In the genomic region with DNA sequence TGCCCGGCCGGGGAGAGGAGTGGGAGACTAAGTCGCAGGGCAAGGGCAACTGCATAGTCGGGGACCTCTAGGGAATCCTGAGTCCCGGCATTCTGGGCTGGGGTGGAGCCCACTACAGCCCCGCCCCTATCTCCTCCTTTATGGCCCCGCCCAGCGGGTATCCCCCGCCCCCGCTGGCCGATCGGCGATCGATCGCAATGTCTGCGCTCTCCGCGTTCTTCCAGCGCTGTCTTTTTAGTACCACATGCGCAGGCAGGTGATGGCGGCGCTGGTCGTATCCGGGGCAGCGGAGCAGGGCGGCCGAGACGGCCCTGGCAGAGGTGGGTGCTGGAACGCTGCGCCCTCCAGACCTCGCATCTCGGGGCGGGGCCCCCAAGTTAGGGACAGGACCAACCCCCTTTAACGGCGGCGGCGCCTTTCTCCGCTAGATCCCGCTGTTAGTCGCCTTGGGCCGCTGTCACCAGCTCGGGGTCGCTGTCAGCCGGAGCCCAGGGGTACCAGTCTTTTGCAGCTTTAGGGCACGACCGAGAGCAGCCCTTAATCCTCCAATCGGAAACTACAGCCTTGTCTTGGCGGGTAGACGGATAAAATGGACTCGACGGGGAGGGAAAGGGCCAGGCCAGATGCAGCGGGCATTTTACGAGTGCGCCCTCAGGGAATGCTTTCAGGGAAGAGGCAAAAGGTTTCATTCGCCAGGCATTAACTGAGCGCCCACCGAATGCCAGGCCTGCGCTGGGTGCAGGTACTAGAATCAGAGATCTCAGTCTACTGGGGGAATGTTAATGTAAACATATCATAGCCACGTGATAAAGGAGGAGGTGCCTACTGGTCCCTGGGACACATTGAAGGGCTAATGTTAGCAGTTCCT, we compare ENCODE assay signal across 8 cellular contexts. TPM values are rescaled to one million over a fixed set of nuclear protein-coding genes. Genes with fewer than 3 reads are reported as not detected.
DNase-seq lines count a peak whose midpoint lies in the region; TF ChIP-seq lines count a peak whose summit lies in the region.

A gene (plus strand): TSS at position 243 of the 868 bp plus-strand sequence. CDS start 17 bp downstream, at position 260.

- H3K79me2 ChIP-seq in SK-N-SH (ENCODE audit: insufficient read depth), result peaks cover 22% of the 10 kb centered on the region

- peak within 1 kb of the TSS; percentile 92 for H2AFZ ChIP-seq in SK-N-SH (ENCODE audit: low read depth)

- CTCF ChIA-PET in SK-N-SH (lab: Yijun Ruan, JAX), result interaction anchor here (0.6 to 8.6 kb wide), 10 partner anchors 10 to 309 kb away, joined by 3 to 197 read pairs (median 5); a partner anchor contains a TSS

- H3K36me3 ChIP-seq in H7 (replicated peaks; ENCODE audit: control insufficient read depth, insufficient read depth, low read length) (no peaks in the 10 kb centered on the region), SK-N-SH (replicated peaks in 1 of 2; ENCODE audit: control insufficient read depth in 1 of 2, insufficient read depth in 2 of 2, low read length in 1 of 2) (peaks cover 0 to 4% of the 10 kb centered on the region in 2 experiments)

- H3K4me3 ChIP-seq in H7 (ENCODE audit: insufficient read depth, low read depth, low read length) (peak within 1 kb of the TSS; percentile 95), SK-N-SH (ENCODE audit: low read depth in 2 of 2, low read length in 1 of 2) (peak within 1 kb of the TSS; percentile 99 to 100)

- TF ChIP-seq RAD21 in SK-N-SH (IDR thresholded peaks at IDR 0.05; ENCODE audit: low read length), result no peak; the same call in 1 of the 2 replicates

- H3K27me3 ChIP-seq in H7 (ENCODE audit: control insufficient read depth, insufficient read depth, low read length), result peaks cover 43% of the 10 kb centered on the region
- H3K27me3 ChIP-seq in SK-N-SH (ENCODE audit: insufficient read depth), result peaks cover 7% of the 10 kb centered on the region; the same call in 1 of the 2 replicates

- no peak for TF ChIP-seq EP300 in SK-N-SH (IDR thresholded peaks at IDR 0.05; ENCODE audit: borderline replicate concordance in 1 of 2, low read depth in 1 of 2, low read length in 1 of 2)

- no peaks in the 10 kb centered on the region for H4K20me1 ChIP-seq in SK-N-SH (ENCODE audit: insufficient read depth)

- DNase-seq in Daoy (ENCODE audit: low read depth) (peak; percentile 92), H7 (peak; percentile 99), NAMALWA (ENCODE audit: low spot score) (peak; percentile 87), SK-N-SH (peak; percentile 96), globus pallidus (ENCODE audit: low spot score) (peak; percentile 77), occipital lobe (lab: John Stamatoyannopoulos, UW) (peak; percentile 87)
- peak; percentile 88 for DNase-seq in activated naive CD4-positive, alpha-beta T cell treated with anti-CD3 and anti-CD28 coated beads, Interleukin-2, amount 50 U/mL, for 16 hours

- WGBS in SK-N-SH (ENCODE audit: low lambda C conversion rate), result 1% methylated on average over 31 of the region's 59 CpGs

- H3K4me1 ChIP-seq in SK-N-SH (ENCODE audit: control insufficient read depth in 1 of 2, insufficient read depth in 2 of 2, low read depth in 1 of 2, low read length in 1 of 2), result peaks cover 5 to 14% of the 10 kb centered on the region in 2 experiments; a peak in 2 of 4 replicates

- POLR2A ChIA-PET in SK-N-SH (lab: Yijun Ruan, JAX), result interaction anchor here (1.3 kb wide), 1 partner anchor 11 kb away, joined by 4 read pairs; no protein-coding TSS in a partner anchor

- TF ChIP-seq CTCF in SK-N-SH (IDR thresholded peaks at IDR 0.05), result no peak

- peak within 1 kb of the TSS; percentile 90 for H3K4me2 ChIP-seq in SK-N-SH

- peak within 1 kb of the TSS; percentile 86 for H3K9ac ChIP-seq in SK-N-SH

- no peaks in the 10 kb centered on the region for H3F3A ChIP-seq in SK-N-SH (replicated peaks; ENCODE audit: insufficient read depth)

- H3K27ac ChIP-seq in SK-N-SH (ENCODE audit: low read depth in 2 of 2, low read length in 1 of 2), result peak within 1 kb of the TSS; percentile 56 to 64; a peak in 3 of 4 replicates
- H3K27ac ChIP-seq in temporal lobe (ENCODE audit: low read depth, low read length), result peak within 1 kb of the TSS; percentile 72

- H3K9me2 ChIP-seq in SK-N-SH, result no peaks in the 10 kb centered on the region

- H3K9me3 ChIP-seq in SK-N-SH, result no peaks in the 10 kb centered on the region

TF ChIP-seq in SK-N-SH, 30 proteins besides CTCF, POLR2A, EP300 and RAD21 (continues in another document):
- TF ChIP-seq, protein P1, sequence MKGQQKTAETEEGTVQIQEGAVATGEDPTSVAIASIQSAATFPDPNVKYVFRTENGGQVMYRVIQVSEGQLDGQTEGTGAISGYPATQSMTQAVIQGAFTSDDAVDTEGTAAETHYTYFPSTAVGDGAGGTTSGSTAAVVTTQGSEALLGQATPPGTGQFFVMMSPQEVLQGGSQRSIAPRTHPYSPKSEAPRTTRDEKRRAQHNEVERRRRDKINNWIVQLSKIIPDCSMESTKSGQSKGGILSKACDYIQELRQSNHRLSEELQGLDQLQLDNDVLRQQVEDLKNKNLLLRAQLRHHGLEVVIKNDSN (IDR thresholded peaks at IDR 0.05; ENCODE audit: borderline replicate concordance, low read depth), result peak; percentile 86
- TF ChIP-seq, protein P2, sequence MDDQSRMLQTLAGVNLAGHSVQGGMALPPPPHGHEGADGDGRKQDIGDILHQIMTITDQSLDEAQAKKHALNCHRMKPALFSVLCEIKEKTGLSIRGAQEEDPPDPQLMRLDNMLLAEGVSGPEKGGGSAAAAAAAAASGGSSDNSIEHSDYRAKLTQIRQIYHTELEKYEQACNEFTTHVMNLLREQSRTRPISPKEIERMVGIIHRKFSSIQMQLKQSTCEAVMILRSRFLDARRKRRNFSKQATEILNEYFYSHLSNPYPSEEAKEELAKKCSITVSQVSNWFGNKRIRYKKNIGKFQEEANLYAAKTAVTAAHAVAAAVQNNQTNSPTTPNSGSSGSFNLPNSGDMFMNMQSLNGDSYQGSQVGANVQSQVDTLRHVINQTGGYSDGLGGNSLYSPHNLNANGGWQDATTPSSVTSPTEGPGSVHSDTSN (IDR thresholded peaks at IDR 0.05), result no peak
- peak; percentile 46; the same call in 1 of the 2 replicates for TF ChIP-seq SMC3 (IDR thresholded peaks at IDR 0.05; ENCODE audit: low read depth, low read length)
- TF ChIP-seq JUND (IDR thresholded peaks at IDR 0.05), result no peak
- no peak for TF ChIP-seq FOXM1 (IDR thresholded peaks at IDR 0.05; ENCODE audit: low read depth)
- TF ChIP-seq TCF12 (IDR thresholded peaks at IDR 0.05), result peak; percentile 37; the same call in 1 of the 2 replicates
- peak; percentile 99 for TF ChIP-seq MXI1 (IDR thresholded peaks at IDR 0.05; ENCODE audit: low read depth, low read length)
- TF ChIP-seq EZH2phosphoT487 (IDR thresholded peaks at IDR 0.05; ENCODE audit: borderline replicate concordance, low read depth), result no peak
- no peak for TF ChIP-seq RFX5 (IDR thresholded peaks at IDR 0.05; ENCODE audit: low read length)
- peak; percentile 94 for TF ChIP-seq YY1 (IDR thresholded peaks at IDR 0.05; ENCODE audit: low read depth)
- TF ChIP-seq, protein P3, sequence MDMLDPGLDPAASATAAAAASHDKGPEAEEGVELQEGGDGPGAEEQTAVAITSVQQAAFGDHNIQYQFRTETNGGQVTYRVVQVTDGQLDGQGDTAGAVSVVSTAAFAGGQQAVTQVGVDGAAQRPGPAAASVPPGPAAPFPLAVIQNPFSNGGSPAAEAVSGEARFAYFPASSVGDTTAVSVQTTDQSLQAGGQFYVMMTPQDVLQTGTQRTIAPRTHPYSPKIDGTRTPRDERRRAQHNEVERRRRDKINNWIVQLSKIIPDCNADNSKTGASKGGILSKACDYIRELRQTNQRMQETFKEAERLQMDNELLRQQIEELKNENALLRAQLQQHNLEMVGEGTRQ (IDR thresholded peaks at IDR 0.05; ENCODE audit: borderline replicate concordance, low read depth, low read length), result peak; percentile 53
- TF ChIP-seq RCOR1 (IDR thresholded peaks at IDR 0.05; ENCODE audit: low read length), result 0 out of 2 replicates have a peak, but pooled peaks have one; percentile 19
- peak; percentile 60; the same call in 1 of the 2 replicates for TF ChIP-seq ELF1 (IDR thresholded peaks at IDR 0.05)
- peak; percentile 47 for TF ChIP-seq GABPA (IDR thresholded peaks at IDR 0.05; ENCODE audit: low read depth)
- no peak for TF ChIP-seq TEAD4 (IDR thresholded peaks at IDR 0.05; ENCODE audit: borderline replicate concordance, insufficient read depth)
- no peak for TF ChIP-seq MEF2A (IDR thresholded peaks at IDR 0.05; ENCODE audit: borderline replicate concordance, low read depth)
- TF ChIP-seq CHD2 (IDR thresholded peaks at IDR 0.05; ENCODE audit: low read length, partially characterized antibody), result peak; percentile 80
- TF ChIP-seq NRF1 (IDR thresholded peaks at IDR 0.05; ENCODE audit: low read depth, low read length), result peak; percentile 64
- TF ChIP-seq FOXJ3 (CRISPR knock-in tag; IDR thresholded peaks at IDR 0.05), result no peak
- TF ChIP-seq, protein P4, sequence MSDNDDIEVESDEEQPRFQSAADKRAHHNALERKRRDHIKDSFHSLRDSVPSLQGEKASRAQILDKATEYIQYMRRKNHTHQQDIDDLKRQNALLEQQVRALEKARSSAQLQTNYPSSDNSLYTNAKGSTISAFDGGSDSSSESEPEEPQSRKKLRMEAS (IDR thresholded peaks at IDR 0.05; ENCODE audit: low read depth), result peak; percentile 99
- TF ChIP-seq, protein P5, sequence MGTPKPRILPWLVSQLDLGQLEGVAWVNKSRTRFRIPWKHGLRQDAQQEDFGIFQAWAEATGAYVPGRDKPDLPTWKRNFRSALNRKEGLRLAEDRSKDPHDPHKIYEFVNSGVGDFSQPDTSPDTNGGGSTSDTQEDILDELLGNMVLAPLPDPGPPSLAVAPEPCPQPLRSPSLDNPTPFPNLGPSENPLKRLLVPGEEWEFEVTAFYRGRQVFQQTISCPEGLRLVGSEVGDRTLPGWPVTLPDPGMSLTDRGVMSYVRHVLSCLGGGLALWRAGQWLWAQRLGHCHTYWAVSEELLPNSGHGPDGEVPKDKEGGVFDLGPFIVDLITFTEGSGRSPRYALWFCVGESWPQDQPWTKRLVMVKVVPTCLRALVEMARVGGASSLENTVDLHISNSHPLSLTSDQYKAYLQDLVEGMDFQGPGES (IDR thresholded peaks at IDR 0.05; ENCODE audit: low read depth, low read length), result no peak
- TF ChIP-seq FOSL2 (IDR thresholded peaks at IDR 0.05; ENCODE audit: borderline replicate concordance, low read depth), result no peak

RNA-seq across cellular contexts. Expression of the gene that starts here (rescaled TPM):
- total RNA-seq in Daoy (2014; rRNA removed; shearing (Covaris generic)), result 45.2 TPM in 2 replicates
- 37.0 and 53.6 TPM in 2 replicates for total RNA-seq in H7 (2014; rRNA removed; shearing (Covaris generic))
- 36.2 and 39.5 TPM in 2 replicates for polyA plus RNA-seq in SK-N-SH (2012; rRNA removed)
- polyA plus RNA-seq in SK-N-SH (2012; cell fraction: cytosol; rRNA removed), result 10.0 and 16.0 TPM in 2 replicates
- 149 and 180 TPM in 2 replicates for polyA plus RNA-seq in SK-N-SH (2012; cell fraction: nucleus; rRNA removed)
- total RNA-seq in occipital lobe (20.7 TPM), temporal lobe (23.1 TPM)

Comparison
In these comparisons a context has a peak if more than half of its experiments do, and no peak if none do; other contexts are left out.
1. Peak in every context shown above with its lines: DNase-seq, H3K4me3 ChIP-seq and H3K27ac ChIP-seq.